ENCODE assay signal across 20 cellular contexts in the genomic region with DNA sequence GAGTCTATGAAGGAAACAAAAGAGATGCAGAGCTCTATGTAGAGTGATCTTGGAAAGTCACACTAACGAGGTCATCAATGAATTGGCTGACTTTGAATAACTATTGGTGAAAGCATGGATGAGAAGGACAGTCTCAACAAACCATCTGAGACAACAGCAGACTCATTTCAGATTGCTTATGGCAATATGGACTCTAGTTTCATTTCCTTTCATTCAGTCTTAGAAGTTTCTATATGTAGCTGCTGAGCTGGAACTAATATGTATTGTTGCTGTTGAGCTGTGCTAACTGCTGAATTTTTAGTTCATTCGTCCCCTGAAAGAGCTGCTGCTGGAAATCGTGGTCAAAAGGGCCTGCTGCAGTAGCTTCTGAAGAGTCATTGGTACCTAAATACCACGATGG. TPM values are rescaled to one million over a fixed set of nuclear protein-coding genes. Genes with fewer than 3 reads are reported as not detected.
A peak's percentile ranks its signal among the peaks of the same experiment; 100 is the strongest.
DNase-seq lines count a peak whose midpoint lies in the region; ATAC-seq and TF ChIP-seq lines count a peak whose summit lies in the region.
"Had no signal": no experiment of that assay in that cellular context is flagged by ENCODE, and none has a peak within 500 bp of the region (broad histone marks: within the 10 kb centered on the region; RNA-seq: fewer than 3 reads in every experiment).

No MANE protein-coding gene starts in this region.

- H4K91ac ChIP-seq in trophoblast cell (ENCODE audit: low read depth, low read length) = no peak overlapping the region

- intact Hi-C loops in OCI-LY7 (cut with micrococcal nuclease; ENCODE audit: unreplicated experiment) (no loop called here), heart right ventricle (cut with DNase I) (loop anchor here in 1 of 10 donors (10.0 kb wide), 1 partner anchor 1270 kb away; no protein-coding TSS in a partner anchor)

- H4K12ac ChIP-seq in trophoblast cell (ENCODE audit: low read depth, low read length) = no peak overlapping the region

- no peaks in the 10 kb centered on the region for H3K27me3 ChIP-seq in trophoblast cell (ENCODE audit: insufficient read depth, low read length)
- peaks cover 0 to 23% (median 8%) of the 10 kb centered on the region in 7 donors for H3K27me3 ChIP-seq in heart right ventricle
- H3K27me3 ChIP-seq: tibial nerve had no signal

- WGBS in trophoblast cell (ENCODE audit: extremely low coverage, insufficient coverage, insufficient read length) = no CpG with 5 or more reads among the region's 4 CpGs
- 74 to 79% methylated on average over 4 of the region's 4 CpGs for WGBS in heart right ventricle, 2 donors

- H3K4ac ChIP-seq in trophoblast cell (ENCODE audit: low read depth, low read length) = no peak overlapping the region

- CTCF ChIA-PET in OCI-LY7 (lab: Charles Lee; ENCODE audit: unreplicated experiment) = no interaction called here

- H2AFZ ChIP-seq in OCI-LY7 (ENCODE audit: low read length) = peak overlapping the region; percentile 57; the same call in 1 of the 2 replicates
- H2AFZ ChIP-seq in trophoblast cell (ENCODE audit: insufficient read depth, low read length, poor library complexity) = no peak overlapping the region

- TF ChIP-seq CTCF in OCI-LY7 (conservative IDR thresholded peaks at IDR 0.05; ENCODE audit: low read length) (no peak), heart right ventricle (IDR thresholded peaks at IDR 0.05) (no peak)

- no peaks in the 10 kb centered on the region for H3K9me2 ChIP-seq in OCI-LY7 (ENCODE audit: insufficient read depth, low read length)

- H3K4me3 ChIP-seq in OCI-LY7 (ENCODE audit: low read depth, low read length, poor library complexity, severe bottlenecking) = no peak overlapping the region
- no peak overlapping the region for H3K4me3 ChIP-seq in trophoblast cell (ENCODE audit: low read depth, low read length)
- H3K4me3 ChIP-seq in heart right ventricle = no peak overlapping the region
- H3K4me3 ChIP-seq: skin epidermis, tibial nerve had no signal

- H4K20me1 ChIP-seq in OCI-LY7 (ENCODE audit: insufficient read depth, low read length) = no peaks in the 10 kb centered on the region

- ATAC-seq in HG03135 (IDR thresholded peaks at IDR 0.05; ENCODE audit: unreplicated experiment) = peak; percentile 57
- ATAC-seq in heart right ventricle = no peak
- ATAC-seq: naive thymus-derived CD4-positive, alpha-beta T cell had no signal

- POLR2A ChIA-PET in OCI-LY7 (lab: Charles Lee) = interaction anchor here (0.6 to 1.3 kb wide), 4 partner anchors 11 to 1307 kb away, joined by 3 to 4 read pairs (median 3); no protein-coding TSS in a partner anchor

- no peaks in the 10 kb centered on the region for H3K79me2 ChIP-seq in OCI-LY7 (ENCODE audit: insufficient read depth, low read depth, low read length)
- H3K79me2 ChIP-seq in trophoblast cell (ENCODE audit: control insufficient read depth, insufficient read depth, low read length, poor library complexity) = no peaks in the 10 kb centered on the region

- H3K9ac ChIP-seq in trophoblast cell (ENCODE audit: low read length) = no peak overlapping the region

- H3K36me3 ChIP-seq in OCI-LY7 (ENCODE audit: insufficient read depth, low read length) = no peaks in the 10 kb centered on the region
- no peaks in the 10 kb centered on the region for H3K36me3 ChIP-seq in trophoblast cell (ENCODE audit: control insufficient read depth in 1 of 2, insufficient read depth in 2 of 2, low read length in 2 of 2)
- H3K36me3 ChIP-seq in heart right ventricle = no peaks in the 10 kb centered on the region
- H3K36me3 ChIP-seq: tibial nerve had no signal

- H2BK5ac ChIP-seq in trophoblast cell (ENCODE audit: low read depth, low read length, poor library complexity) = no peak overlapping the region

- H3K9me3 ChIP-seq in OCI-LY7 (ENCODE audit: low read length) (no peaks in the 10 kb centered on the region), trophoblast cell (ENCODE audit: insufficient read depth, low read depth, low read length) (no peaks in the 10 kb centered on the region), heart right ventricle (no peaks in the 10 kb centered on the region)
- H3K9me3 ChIP-seq: tibial nerve had no signal

- peaks cover 2% of the 10 kb centered on the region for H3K79me1 ChIP-seq in trophoblast cell (ENCODE audit: low read length)

- H3K14ac ChIP-seq in trophoblast cell (ENCODE audit: low read length) = no peak overlapping the region

- peak overlapping the region; percentile 50 for H2BK12ac ChIP-seq in trophoblast cell (ENCODE audit: low read length)

- no peak overlapping the region for H3K18ac ChIP-seq in trophoblast cell (ENCODE audit: low read length)

- no peak overlapping the region for H3K23ac ChIP-seq in trophoblast cell (ENCODE audit: low read length)

- no peak overlapping the region for H4K8ac ChIP-seq in trophoblast cell (ENCODE audit: low read depth, low read length)

- H2AK5ac ChIP-seq in trophoblast cell (ENCODE audit: low read length) = no peak overlapping the region

- H2BK120ac ChIP-seq in trophoblast cell (ENCODE audit: insufficient read depth, low read length, poor library complexity) = no peak overlapping the region

- no TSS peak for BruUV-seq in OCI-LY7 (replicated peaks; lab: Mats Ljungman, UMichigan)

- H3K4me2 ChIP-seq in OCI-LY7 (ENCODE audit: low read length) = peak overlapping the region; percentile 43
- no peak overlapping the region for H3K4me2 ChIP-seq in trophoblast cell (ENCODE audit: low read length)

- H3K4me1 ChIP-seq in OCI-LY7 (ENCODE audit: insufficient read depth, low read length, poor library complexity, severe bottlenecking) = peaks cover 13% of the 10 kb centered on the region
- peaks cover 0 to 13% of the 10 kb centered on the region in 2 experiments for H3K4me1 ChIP-seq in trophoblast cell (ENCODE audit: control insufficient read depth in 1 of 2, insufficient read depth in 2 of 2, low read length in 2 of 2)
- peaks cover 0 to 7% (median 0%) of the 10 kb centered on the region in 9 donors for H3K4me1 ChIP-seq in heart right ventricle

- DNase-seq in NOMO-1 treated with DMSO at 0.1 percent for 48 hours (lab: John Stamatoyannopoulos, UW; ENCODE audit: unreplicated experiment) (peak; percentile 57), NOMO-1 treated with dmso at 0.1 percent for 144 hours (lab: John Stamatoyannopoulos, UW; ENCODE audit: unreplicated experiment) (no peak), OCI-LY7 (ENCODE audit: low spot score) (peak; percentile 53), trophoblast cell (no peak), heart right ventricle (no peak), D341Med (ENCODE audit: low spot score) (no peak)
- no peak for DNase-seq in stimulated activated CD4-positive, alpha-beta T cell treated with anti-CD3 and anti-CD28 coated beads, Interleukin-1b, Interleukin-23, amount 100 ng/mL, for 48 hours
- DNase-seq: 8988T; activated CD4-positive, alpha-beta T cell treated with anti-CD3 and anti-CD28 coated beads, Interleukin-2, amount 50 U/mL, for 48 hours; anterior cingulate cortex; CD4-positive, alpha-beta T cell; cerebellar nuclear complex; effector memory CD4-positive, alpha-beta T cell; EL; naive thymus-derived CD4-positive, alpha-beta T cell; NCI-H1417; SW 1271 had no signal

- H3K27ac ChIP-seq in OCI-LY7 (ENCODE audit: low read depth, low read length, poor library complexity, severe bottlenecking) (no peak overlapping the region), trophoblast cell (ENCODE audit: low read depth, low read length) (no peak overlapping the region), heart right ventricle (no peak overlapping the region)
- H3K27ac ChIP-seq: skin epidermis, tibial nerve had no signal

RNA-seq across cellular contexts. Expression of gene TNFSF15, which starts 31.3 kb away (rescaled TPM):
- 0.08 TPM in 1 of 2 replicates, not detected in the other for total RNA-seq in OCI-LY7 (2014; rRNA removed; shearing (Covaris generic))
- total RNA-seq in OCI-LY7 (2022) (0.09 and 0.23 TPM in 2 replicates), heart right ventricle (under 1 TPM in 6 of 10 donors, not detected in 4; 0.02 to 0.62 (median 0.06) TPM)
- polyA plus RNA-seq in trophoblast cell (2013) = 9.4 and 10.8 TPM in 2 replicates
- under 1 TPM in 1 of 2 donors, not detected in 1; 0.01 TPM for polyA plus RNA-seq in heart right ventricle
- total RNA-seq: CD4-positive, alpha-beta T cell had no signal
- polyA plus RNA-seq: naive thymus-derived CD4-positive, alpha-beta T cell had no signal

Comparison
In these comparisons a context has a peak if more than half of its experiments do, and no peak if none do; other contexts are left out.
1. DNase-seq: peak in NOMO-1 treated with DMSO at 0.1 percent for 48 hours (single experiment) and OCI-LY7 (single experiment); none in NOMO-1 treated with dmso at 0.1 percent for 144 hours (single experiment), trophoblast cell (0 of 2), stimulated activated CD4-positive, alpha-beta T cell treated with anti-CD3 and anti-CD28 coated beads, Interleukin-1b, Interleukin-23, amount 100 ng/mL, for 48 hours (single experiment), heart right ventricle (0 of 2) and D341Med (single experiment).